In the genomic region with DNA sequence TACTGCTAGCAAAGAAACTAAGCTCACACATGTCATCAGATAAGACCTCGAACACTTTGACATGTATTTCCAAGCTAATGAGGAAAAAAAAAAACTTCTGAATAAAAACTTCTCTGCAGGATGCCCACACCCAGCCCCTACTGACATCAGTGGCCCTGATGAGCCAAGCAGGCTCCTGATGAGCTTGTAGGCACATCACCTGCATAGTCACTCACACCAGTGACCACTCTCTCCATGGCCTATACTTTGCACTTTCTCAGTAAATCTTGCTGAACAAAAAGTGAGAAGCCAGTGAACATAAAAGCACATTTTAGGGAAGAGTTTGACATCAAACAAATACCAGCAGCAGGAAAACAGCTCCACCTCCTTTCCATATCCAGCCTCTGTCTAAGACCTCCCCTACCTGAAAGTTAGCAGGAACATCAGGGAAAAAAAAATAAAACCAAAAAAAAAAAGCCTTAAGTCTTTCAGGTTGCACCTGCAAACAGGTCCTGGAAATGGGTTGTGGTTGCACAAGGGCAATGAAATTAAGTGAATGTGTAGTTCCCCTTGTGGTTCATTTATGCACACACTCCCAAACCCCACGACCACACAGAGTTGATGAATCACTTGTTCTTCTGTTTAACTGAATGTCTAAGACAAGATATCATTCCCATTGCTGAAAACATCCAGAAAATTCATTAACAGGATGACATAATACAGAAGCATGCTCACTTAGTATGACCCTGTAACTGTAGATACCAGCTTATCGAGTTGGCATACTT, we compare ENCODE assay signal across 12 cellular contexts.
A peak's percentile ranks its signal among the peaks of the same experiment; 100 is the strongest.
DNase-seq lines count a peak whose midpoint lies in the region; ATAC-seq and TF ChIP-seq lines count a peak whose summit lies in the region.
"Had no signal": no experiment of that assay in that cellular context is flagged by ENCODE, and none has a peak within 500 bp of the region (broad histone marks: within the 10 kb centered on the region; RNA-seq: fewer than 3 reads in every experiment).

No MANE protein-coding gene starts in this region.

- no peaks in the 10 kb centered on the region for H3K27me3 ChIP-seq in gastrocnemius medialis
- H3K27me3 ChIP-seq: tibial nerve had no signal

- in situ Hi-C loops in gastrocnemius medialis (cut with MboI; ENCODE audit: low sequenced_read_pairs in 4 of 4): no loop called here

- H3K36me3 ChIP-seq in gastrocnemius medialis: no peaks in the 10 kb centered on the region
- H3K36me3 ChIP-seq: tibial nerve had no signal

- H3K4me1 ChIP-seq in gastrocnemius medialis: no peaks in the 10 kb centered on the region
- H3K4me1 ChIP-seq: tibial nerve had no signal

- no peak for TF ChIP-seq CTCF in gastrocnemius medialis (IDR thresholded peaks at IDR 0.05 in 4 of 5, conservative IDR thresholded peaks at IDR 0.05 in 1 of 5)

- intact Hi-C loops in gastrocnemius medialis (cut with DNase I; ENCODE audit: low total_unique reads): no loop called here

- ATAC-seq in GM19463 (IDR thresholded peaks at IDR 0.05; ENCODE audit: unreplicated experiment) (peak; percentile 71), HG03432 (IDR thresholded peaks at IDR 0.05; ENCODE audit: unreplicated experiment) (peak; percentile 73), gastrocnemius medialis (no peak)
- ATAC-seq: sciatic nerve, WTC11 had no signal

- DNase-seq in ELR (ENCODE audit: low read depth): peak; percentile 15
- peak; percentile 19 for DNase-seq in SW480 (ENCODE audit: low spot score)
- DNase-seq in NCI-H526 (lab: John Stamatoyannopoulos, UW): no peak
- DNase-seq in COLO829 (ENCODE audit: low spot score): no peak
- DNase-seq in gastrocnemius medialis: no peak
- no peak for DNase-seq in amniotic stem cell (lab: John Stamatoyannopoulos, UW)
- DNase-seq: activated effector memory CD4-positive, alpha-beta T cell treated with anti-CD3 and anti-CD28 coated beads, Interleukin-2, amount 50 U/mL, for 16 hours had no signal

- no peaks in the 10 kb centered on the region for H3K9me3 ChIP-seq in gastrocnemius medialis

- H3K27ac ChIP-seq in gastrocnemius medialis: no peak overlapping the region
- H3K27ac ChIP-seq: tibial nerve had no signal

- H3K4me3 ChIP-seq in gastrocnemius medialis: no peak overlapping the region
- H3K4me3 ChIP-seq: tibial nerve had no signal

- no peak for TF ChIP-seq POLR2A in gastrocnemius medialis (IDR thresholded peaks at IDR 0.05)

Comparison
In these comparisons a context has a peak if more than half of its experiments do, and no peak if none do; other contexts are left out.
1. DNase-seq: peak in ELR (single experiment) and SW480 (single experiment); none in NCI-H526 (0 of 2), COLO829 (single experiment), gastrocnemius medialis (0 of 2) and amniotic stem cell (single experiment).
2. ATAC-seq: peak in GM19463 (single experiment) and HG03432 (single experiment); none in gastrocnemius medialis (0 of 2).